29 cellular contexts compared by ENCODE assay signal in the genomic region with DNA sequence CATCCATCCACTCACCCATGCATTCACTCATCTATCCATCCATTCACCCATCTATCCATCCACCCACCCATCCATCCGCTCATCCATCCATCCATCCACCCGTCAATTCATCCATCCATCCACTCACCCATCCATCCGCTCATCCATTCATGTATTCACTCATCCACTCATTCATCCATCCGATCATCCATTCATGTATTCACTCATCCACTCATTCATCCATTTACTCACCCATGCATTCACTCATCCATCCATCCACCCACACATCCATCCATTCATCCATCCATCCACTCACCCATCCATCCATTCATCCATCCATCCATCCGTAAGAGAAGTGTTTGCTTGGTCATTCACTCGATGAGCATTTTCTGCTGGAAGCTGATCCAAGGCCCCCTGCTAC. TPM values are rescaled to one million over a fixed set of nuclear protein-coding genes. Genes with fewer than 3 reads are reported as not detected.
"Had no signal": no experiment of that assay in that cellular context is flagged by ENCODE, and none has a peak within 500 bp of the region (broad histone marks: within the 10 kb centered on the region; RNA-seq: fewer than 3 reads in every experiment).

No MANE protein-coding gene starts in this region.

- DNase-seq: nephron progenitor cell; nucleus accumbens; pancreas; right lobe of liver; sigmoid colon; small intestine; stimulated activated CD4-positive, alpha-beta T cell treated with anti-CD3 and anti-CD28 coated beads, Interleukin-15, amount 100 ng/mL, for 24 hours; stimulated activated CD4-positive, alpha-beta T cell treated with anti-CD3 and anti-CD28 coated beads, Interleukin-2, amount 100 ng/mL, for 24 hours; stimulated activated CD4-positive, alpha-beta T cell treated with anti-CD3 and anti-CD28 coated beads, Interleukin-2, amount 100 ng/mL, for 48 hours; stimulated activated CD4-positive, alpha-beta T cell treated with anti-CD3 and anti-CD28 coated beads, Interleukin-4, amount 100 ng/mL, for 24 hours; stimulated activated naive B cell treated with anti-CD40 and anti-IgM and Interleukin-4, amounts not matched to agents 10 μg/mL and 1 μg/mL and 100 μg/mL, for 72 hours; stimulated activated naive CD4-positive, alpha-beta T cell treated with Interleukin-2 at 50 U/mL for 16 hours; stomach; thyroid gland; trophoblast cell; upper lobe of left lung had no signal

- H3K27ac Mint-ChIP-seq: natural killer cell treated with Interleukin-12 subunit alpha and Interleukin-12 subunit beta and Interleukin-15 and Interleukin-18, amount 100 ng/mL, for 72 hours; nephron progenitor cell; stimulated activated effector memory CD8-positive, alpha-beta T cell treated with anti-CD3 and anti-CD28 coated beads, Interleukin-12 subunit alpha, Interleukin-12 subunit beta, amount 100 ng/mL, for 72 hours; stimulated activated naive B cell treated with anti-CD40 and anti-IgM and Interleukin-4, amounts not matched to agents 10 μg/mL and 1 μg/mL and 100 μg/mL, for 72 hours; stimulated activated naive CD8-positive, alpha-beta T cell treated with anti-CD3 and anti-CD28 coated beads, Interleukin-15, Interleukin-2, amounts not matched to agents 100 ng/mL and 50 ng/mL, for 24 hours had no signal

- H3K4me1 ChIP-seq: prostate gland, right lobe of liver had no signal

- H3K27me3 ChIP-seq: neutrophil, pancreas, right lobe of liver, sigmoid colon, stomach, thyroid gland, tibial nerve, upper lobe of left lung, vagina had no signal

- H3K27ac ChIP-seq: neutrophil, pancreas, prostate gland, right lobe of liver, sigmoid colon, stomach, thoracic aorta, thyroid gland, upper lobe of left lung, vagina had no signal

- H3K36me3 Mint-ChIP-seq: natural killer cell treated with Interleukin-12 subunit alpha and Interleukin-12 subunit beta and Interleukin-15 and Interleukin-18, amount 100 ng/mL, for 72 hours; stimulated activated effector memory CD8-positive, alpha-beta T cell treated with anti-CD3 and anti-CD28 coated beads, Interleukin-12 subunit alpha, Interleukin-12 subunit beta, amount 100 ng/mL, for 72 hours had no signal

- H3K4me3 Mint-ChIP-seq: natural killer cell treated with Interleukin-12 subunit alpha and Interleukin-12 subunit beta and Interleukin-15 and Interleukin-18, amount 100 ng/mL, for 72 hours; nephron progenitor cell; neural crest cell; stimulated activated effector memory CD8-positive, alpha-beta T cell treated with anti-CD3 and anti-CD28 coated beads, Interleukin-12 subunit alpha, Interleukin-12 subunit beta, amount 100 ng/mL, for 72 hours; stimulated activated naive B cell treated with anti-CD40 and anti-IgM and Interleukin-4, amounts not matched to agents 10 μg/mL and 1 μg/mL and 100 μg/mL, for 72 hours; stimulated activated naive CD8-positive, alpha-beta T cell treated with anti-CD3 and anti-CD28 coated beads, Interleukin-15, Interleukin-2, amounts not matched to agents 100 ng/mL and 50 ng/mL, for 24 hours had no signal

- H3K4me3 ChIP-seq: pancreas, prostate gland, right lobe of liver, sigmoid colon, stomach, thoracic aorta, thyroid gland, tibial nerve, upper lobe of left lung, vagina had no signal

- H3K9me3 Mint-ChIP-seq: natural killer cell treated with Interleukin-12 subunit alpha and Interleukin-12 subunit beta and Interleukin-15 and Interleukin-18, amount 100 ng/mL, for 72 hours; stimulated activated effector memory CD8-positive, alpha-beta T cell treated with anti-CD3 and anti-CD28 coated beads, Interleukin-12 subunit alpha, Interleukin-12 subunit beta, amount 100 ng/mL, for 72 hours; stimulated activated naive CD8-positive, alpha-beta T cell treated with anti-CD3 and anti-CD28 coated beads, Interleukin-15, Interleukin-2, amounts not matched to agents 100 ng/mL and 50 ng/mL, for 24 hours had no signal

- H3K9me3 ChIP-seq: neutrophil, pancreas, prostate gland, right lobe of liver, sigmoid colon, stomach, thoracic aorta, thyroid gland, tibial nerve, upper lobe of left lung, vagina had no signal

- ATAC-seq: natural killer cell treated with Interleukin-12 subunit alpha and Interleukin-12 subunit beta and Interleukin-15 and Interleukin-18, amount 100 ng/mL, for 72 hours; right cardiac atrium; stimulated activated effector memory CD8-positive, alpha-beta T cell treated with anti-CD3 and anti-CD28 coated beads, Interleukin-12 subunit alpha, Interleukin-12 subunit beta, amount 100 ng/mL, for 72 hours had no signal

- H3K36me3 ChIP-seq: neutrophil, pancreas, prostate gland, right lobe of liver, sigmoid colon, thoracic aorta, thyroid gland, upper lobe of left lung, vagina had no signal

- H3K27me3 Mint-ChIP-seq: natural killer cell treated with Interleukin-12 subunit alpha and Interleukin-12 subunit beta and Interleukin-15 and Interleukin-18, amount 100 ng/mL, for 72 hours; stimulated activated naive B cell treated with anti-CD40 and anti-IgM and Interleukin-4, amounts not matched to agents 10 μg/mL and 1 μg/mL and 100 μg/mL, for 72 hours; stimulated activated naive CD8-positive, alpha-beta T cell treated with anti-CD3 and anti-CD28 coated beads, Interleukin-15, Interleukin-2, amounts not matched to agents 100 ng/mL and 50 ng/mL, for 24 hours had no signal

RNA-seq across cellular contexts. Expression of gene TMEM184A, which starts 22.5 kb away (rescaled TPM):
- total RNA-seq: natural killer cell treated with Interleukin-12 subunit alpha and Interleukin-12 subunit beta and Interleukin-15 and Interleukin-18, amount 100 ng/mL, for 72 hours; neural crest cell; posterior vena cava; skeletal muscle tissue; temporal lobe had no signal
